ENCODE assay signal across 1 cellular context in the genomic region with DNA sequence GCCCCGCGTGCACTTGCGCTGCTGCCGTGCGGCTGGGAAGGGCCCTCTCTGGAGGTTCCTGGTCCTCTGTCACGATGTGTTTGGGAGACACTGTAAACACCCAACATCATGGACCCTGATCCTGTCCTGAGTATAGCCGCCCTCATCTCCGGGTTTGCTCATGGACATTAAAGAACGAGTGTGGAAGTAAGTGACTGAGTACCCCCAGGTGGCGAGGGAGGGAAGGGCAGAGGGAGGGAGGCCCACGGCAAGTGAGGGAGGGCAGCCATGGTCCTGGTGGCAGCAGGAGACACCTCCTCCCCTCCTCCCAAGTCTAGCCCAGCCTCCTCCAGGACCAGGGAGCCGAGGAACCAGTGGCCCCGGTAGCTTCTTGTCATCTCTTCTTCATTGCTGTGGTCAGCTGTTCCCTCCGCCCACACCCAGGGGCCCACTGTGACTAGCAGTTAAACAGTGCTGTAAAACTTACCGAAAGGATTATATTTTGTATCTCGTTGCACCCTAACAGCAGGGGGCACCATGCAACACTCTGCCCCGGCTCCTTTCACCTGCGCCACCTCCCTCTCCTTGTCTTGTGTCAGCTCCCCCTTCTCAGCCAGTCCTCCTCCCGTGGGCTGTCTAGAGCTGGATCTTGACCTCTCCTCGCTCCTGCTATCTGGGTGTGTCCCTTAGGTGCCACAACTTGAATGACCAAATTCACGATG.
TF ChIP-seq lines count a peak whose summit lies in the region.

No MANE protein-coding gene starts in this region.

TF ChIP-seq in GM23338, 12 proteins besides CTCF, POLR2A, EP300 and RAD21 (continued from another document):
- TF ChIP-seq, protein P1, sequence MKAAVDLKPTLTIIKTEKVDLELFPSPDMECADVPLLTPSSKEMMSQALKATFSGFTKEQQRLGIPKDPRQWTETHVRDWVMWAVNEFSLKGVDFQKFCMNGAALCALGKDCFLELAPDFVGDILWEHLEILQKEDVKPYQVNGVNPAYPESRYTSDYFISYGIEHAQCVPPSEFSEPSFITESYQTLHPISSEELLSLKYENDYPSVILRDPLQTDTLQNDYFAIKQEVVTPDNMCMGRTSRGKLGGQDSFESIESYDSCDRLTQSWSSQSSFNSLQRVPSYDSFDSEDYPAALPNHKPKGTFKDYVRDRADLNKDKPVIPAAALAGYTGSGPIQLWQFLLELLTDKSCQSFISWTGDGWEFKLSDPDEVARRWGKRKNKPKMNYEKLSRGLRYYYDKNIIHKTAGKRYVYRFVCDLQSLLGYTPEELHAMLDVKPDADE (IDR thresholded peaks at IDR 0.05): no peak
- TF ChIP-seq ZNF114 (CRISPR knock-in tag; IDR thresholded peaks at IDR 0.05): no peak
